Comparison of ENCODE assay signal across 8 cellular contexts in genomic region chr17:78250891-78251772, GRCh38. TPM values are rescaled to one million over a fixed set of nuclear protein-coding genes. Genes with fewer than 3 reads are reported as not detected.
DNase-seq lines count a peak whose midpoint lies in the region; ATAC-seq and TF ChIP-seq lines count a peak whose summit lies in the region.

No MANE protein-coding gene starts in this region.

- H3K36me3 Mint-ChIP-seq in Calu3 (ENCODE audit: insufficient read depth, unreplicated experiment): peaks cover 18% of the 10 kb centered on the region

- no peak overlapping the region for H3K27ac ChIP-seq in SJSA1
- no peak overlapping the region for H3K27ac ChIP-seq in gastroesophageal sphincter
- no peak overlapping the region for H3K27ac ChIP-seq in osteoblast (ENCODE audit: low read depth, low read length)
- H3K27ac ChIP-seq in thoracic aorta: no peak overlapping the region

- ATAC-seq in GM21737 (IDR thresholded peaks at IDR 0.05; ENCODE audit: unreplicated experiment): peak; percentile 54
- ATAC-seq in gastroesophageal sphincter: peak; percentile 80
- peak; percentile 68 for ATAC-seq in thoracic aorta (ENCODE audit: insufficient number of reproducible peaks, low FRiP score, low read depth)

- H4K20me1 ChIP-seq in osteoblast (ENCODE audit: insufficient read depth, low read length): no peaks in the 10 kb centered on the region

- H3K36me3 ChIP-seq in SJSA1 (0 out of 2 replicates have a peak, but pooled peaks cover 4% of the 10 kb centered on the region), gastroesophageal sphincter (no peaks in the 10 kb centered on the region), osteoblast (ENCODE audit: insufficient read depth, low read length) (no peaks in the 10 kb centered on the region), thoracic aorta (no peaks in the 10 kb centered on the region)

- no peaks in the 10 kb centered on the region for H3K9me3 Mint-ChIP-seq in Calu3 (ENCODE audit: low read depth, unreplicated experiment)

- no peak for TF ChIP-seq POLR2A in gastroesophageal sphincter (IDR thresholded peaks at IDR 0.05)

- BruUV-seq in Calu3 (replicated peaks; lab: Mats Ljungman, UMichigan): no TSS peak

- no peak overlapping the region for H3K4me3 ChIP-seq in SJSA1
- no peak overlapping the region for H3K4me3 ChIP-seq in gastroesophageal sphincter
- H3K4me3 ChIP-seq in osteoblast (ENCODE audit: insufficient read depth, low read length): peak overlapping the region; percentile 60
- H3K4me3 ChIP-seq in thoracic aorta: no peak overlapping the region

- H3K4me1 Mint-ChIP-seq in Calu3 (ENCODE audit: low read depth, unreplicated experiment): peaks cover 15% of the 10 kb centered on the region

- WGBS in gastroesophageal sphincter (ENCODE audit: low coverage in 1 of 2), 2 donors: 81% methylated on average over 3 of the region's 27 CpGs; no CpG with 5 or more reads in 1 of the 2 donors

- H3K79me2 ChIP-seq in osteoblast (ENCODE audit: insufficient read depth, low read length): no peaks in the 10 kb centered on the region

- peaks cover 10% of the 10 kb centered on the region for H3K27me3 Mint-ChIP-seq in Calu3 (ENCODE audit: unreplicated experiment)

- peak; percentile 93 for DNase-seq in Calu3
- peak; percentile 53 for DNase-seq in NCI-H1048 (lab: John Stamatoyannopoulos, UW)
- DNase-seq in SJSA1 (ENCODE audit: low read depth in 1 of 2, low spot score in 2 of 2): peak; percentile 90 to 94
- DNase-seq in activated naive CD4-positive, alpha-beta T cell (lab: John Stamatoyannopoulos, UW): peak; percentile 50 to 84 (median 72)
- DNase-seq in osteoblast (ENCODE audit: insufficient read length, low spot score, missing footprints): peak; percentile 100
- DNase-seq in thoracic aorta (ENCODE audit: low spot score): no peak

- CTCF ChIA-PET in Calu3 (lab: Charles Lee): interaction anchor here (0.6 to 3.6 kb wide), 21 partner anchors 9 to 210 kb away, joined by 3 to 33 read pairs (median 4); partner anchors contain the start of genes AFMID, SOCS3 and TK1

- peak; percentile 95 for TF ChIP-seq CTCF in Calu3 (IDR thresholded peaks at IDR 0.05; ENCODE audit: unreplicated experiment)
- TF ChIP-seq CTCF in gastroesophageal sphincter (IDR thresholded peaks at IDR 0.05): peak in 3 of 4 experiments; percentile 98 to 100 (median 99)
- TF ChIP-seq CTCF in osteoblast (IDR thresholded peaks at IDR 0.05; ENCODE audit: extremely low read depth, low read depth, low read length): peak; percentile 98
- peak; percentile 99 for TF ChIP-seq CTCF in thoracic aorta (IDR thresholded peaks at IDR 0.05)

- no peak overlapping the region for H3K4me3 Mint-ChIP-seq in Calu3 (ENCODE audit: low read depth, unreplicated experiment)

- peak overlapping the region; percentile 89 for H2AFZ ChIP-seq in osteoblast (ENCODE audit: low read length)

- no peaks in the 10 kb centered on the region for H3K9me3 ChIP-seq in SJSA1 (replicated peaks)
- no peaks in the 10 kb centered on the region for H3K9me3 ChIP-seq in gastroesophageal sphincter
- no peaks in the 10 kb centered on the region for H3K9me3 ChIP-seq in osteoblast (ENCODE audit: low read depth, low read length)
- H3K9me3 ChIP-seq in thoracic aorta: no peaks in the 10 kb centered on the region

- no peak overlapping the region for H3K27ac Mint-ChIP-seq in Calu3 (ENCODE audit: unreplicated experiment)

- peak overlapping the region; percentile 73 for H3K4me2 ChIP-seq in osteoblast (ENCODE audit: insufficient read depth, low read length)

- intact Hi-C loops in Calu3 (cut with micrococcal nuclease; ENCODE audit: unreplicated experiment): loop anchor here (2.0 kb wide), 3 partner anchors 138 to 172 kb away; no protein-coding TSS in a partner anchor

- peaks cover 23% of the 10 kb centered on the region for H3K4me1 ChIP-seq in SJSA1 (replicated peaks)
- H3K4me1 ChIP-seq in gastroesophageal sphincter: peaks cover 0 to 38% (median 8%) of the 10 kb centered on the region in 3 donors
- peaks cover 9% of the 10 kb centered on the region for H3K4me1 ChIP-seq in osteoblast (ENCODE audit: insufficient read depth, low read length)
- H3K4me1 ChIP-seq in thoracic aorta (ENCODE audit: control insufficient read depth in 1 of 2, low read depth in 2 of 2): peaks cover 0 to 12% of the 10 kb centered on the region in 2 donors

- no peak for TF ChIP-seq EP300 in gastroesophageal sphincter (IDR thresholded peaks at IDR 0.05)

- H3K27me3 ChIP-seq in SJSA1 (replicated peaks) (no peaks in the 10 kb centered on the region), gastroesophageal sphincter (peaks cover 16% of the 10 kb centered on the region), osteoblast (ENCODE audit: insufficient read depth, low read length) (peaks cover 6% of the 10 kb centered on the region), thoracic aorta (replicated peaks; ENCODE audit: insufficient read depth) (no peaks in the 10 kb centered on the region)

RNA-seq across cellular contexts. Expression of gene TMEM235, which starts 19.7 kb away (rescaled TPM):
- total RNA-seq in Calu3 (2022): not detected in 2 replicates
- total RNA-seq in SJSA1 (2014; rRNA removed; shearing (Covaris generic)): not detected in 2 replicates
- total RNA-seq in gastroesophageal sphincter: not detected
- total RNA-seq in osteoblast: not detected in 2 replicates
- not detected for total RNA-seq in thoracic aorta

RNA-seq across cellular contexts. Expression of gene BIRC5, which starts 37.1 kb away (rescaled TPM):
- 52.4 and 58.5 TPM in 2 replicates for total RNA-seq in Calu3 (2022)
- total RNA-seq in SJSA1 (2014; rRNA removed; shearing (Covaris generic)): 301 and 370 TPM in 2 replicates
- 1 to 10 TPM in 1 of 4 donors, under 1 TPM in 1, not detected in 2; 0.27 to 1.6 TPM for total RNA-seq in gastroesophageal sphincter
- 8.0 and 11.5 TPM in 2 replicates for total RNA-seq in osteoblast
- 1 to 10 TPM in 1 of 2 donors, under 1 TPM in 1; 0.14 to 4.2 TPM for total RNA-seq in thoracic aorta
